ENCODE assay signal across 28 cellular contexts in genomic region chr6:7249391-7249790, GRCh38.
"Had no signal": no experiment of that assay in that cellular context is flagged by ENCODE, and none has a peak within 500 bp of the region (broad histone marks: within the 10 kb centered on the region; RNA-seq: fewer than 3 reads in every experiment).

No MANE protein-coding gene starts in this region.

- H3K4me3 ChIP-seq: breast epithelium, colonic mucosa, SJCRH30 had no signal

- H3K36me3 ChIP-seq: SJCRH30 had no signal

- H3K27ac ChIP-seq: breast epithelium, colonic mucosa, SJCRH30 had no signal

- H3K36me3 Mint-ChIP-seq: activated naive CD8-positive, alpha-beta T cell had no signal

- H3K9me3 ChIP-seq: breast epithelium, colonic mucosa, SJCRH30 had no signal

- H3K27me3 ChIP-seq: breast epithelium, colonic mucosa, SJCRH30 had no signal

- H3K4me1 Mint-ChIP-seq: activated CD4-positive, alpha-beta T cell treated with anti-CD3 and anti-CD28 coated beads, Interleukin-2, amount 10 ng/mL, durations not matched to agents 24 days and 14 days; activated T-helper 17 cell treated with anti-CD3 and anti-CD28 coated beads, Interleukin-2, amount 50 U/mL, for 72 hours; WTC11 had no signal

- H3K4me3 Mint-ChIP-seq: activated CD4-positive, alpha-beta memory T cell treated with anti-CD3 and anti-CD28 coated beads for 36 hours; activated CD4-positive, alpha-beta T cell treated with anti-CD3 and anti-CD28 coated beads, Interleukin-2, amount 10 ng/mL, durations not matched to agents 24 days and 14 days; activated naive CD4-positive, alpha-beta T cell treated with anti-CD3 and anti-CD28 coated beads for 36 hours; activated naive CD8-positive, alpha-beta T cell; activated T-helper 17 cell treated with anti-CD3 and anti-CD28 coated beads, Interleukin-2, amount 50 U/mL, for 72 hours; T-helper 1 cell treated with Interleukin-12 subunit alpha and Interleukin-12 subunit beta and Interleukin-4 antibody, amounts not matched to agents 30 μg/mL and 1 μg/mL, for 36 hours; WTC11 had no signal

- H3K4me1 ChIP-seq: breast epithelium, colonic mucosa, SJCRH30 had no signal

- DNase-seq: activated CD4-positive, alpha-beta memory T cell treated with anti-CD3 and anti-CD28 coated beads for 36 hours; activated CD4-positive, alpha-beta T cell treated with anti-CD3 and anti-CD28 coated beads for 1 hour; activated CD4-positive, alpha-beta T cell treated with anti-CD3 and anti-CD28 coated beads, Interleukin-2, amount 10 ng/mL, durations not matched to agents 24 days and 14 days; activated CD8-positive, alpha-beta memory T cell treated with anti-CD3 and anti-CD28 coated beads for 24 hours; activated gamma-delta T cell; activated naive CD4-positive, alpha-beta T cell treated with anti-CD3 and anti-CD28 coated beads for 36 hours; activated T-cell treated with anti-CD3 and anti-CD28 coated beads, Interleukin-2, amount 50 U/mL, for 48 hours; amygdala; caudate nucleus; colonic mucosa; MM.1S; NCI-H1105; NCI-H1436; NCI-H1694 treated with DMSO at 0.1 percent for 48 hours; NCI-H2029 treated with DMSO at 0.1 percent for 48 hours; NCI-H345; NCI-H510A; NCI-H526 treated with DMSO at 0.1 percent for 48 hours; NCI-H82; OCI-M1; Right ventricle myocardium superior; SJCRH30 had no signal

- ATAC-seq: activated T-helper 17 cell treated with anti-CD3 and anti-CD28 coated beads, Interleukin-2, amount 50 U/mL, for 72 hours; SK-N-SH treated with all-trans-retinoic acid at 6 μM for 48 hours had no signal

- H3K9me3 Mint-ChIP-seq: activated CD4-positive, alpha-beta memory T cell treated with anti-CD3 and anti-CD28 coated beads for 36 hours; activated CD4-positive, alpha-beta T cell treated with anti-CD3 and anti-CD28 coated beads, Interleukin-2, amount 10 ng/mL, durations not matched to agents 24 days and 14 days; activated naive CD4-positive, alpha-beta T cell treated with anti-CD3 and anti-CD28 coated beads for 36 hours; activated T-helper 17 cell treated with anti-CD3 and anti-CD28 coated beads, Interleukin-2, amount 50 U/mL, for 72 hours; T-helper 1 cell treated with Interleukin-12 subunit alpha and Interleukin-12 subunit beta and Interleukin-4 antibody, amounts not matched to agents 30 μg/mL and 1 μg/mL, for 36 hours had no signal

- H3K27me3 Mint-ChIP-seq: activated CD4-positive, alpha-beta memory T cell treated with anti-CD3 and anti-CD28 coated beads for 36 hours; activated CD4-positive, alpha-beta T cell treated with anti-CD3 and anti-CD28 coated beads, Interleukin-2, amount 10 ng/mL, durations not matched to agents 24 days and 14 days; activated naive CD8-positive, alpha-beta T cell; activated T-helper 17 cell treated with anti-CD3 and anti-CD28 coated beads, Interleukin-2, amount 50 U/mL, for 72 hours had no signal

- H3K27ac Mint-ChIP-seq: activated CD4-positive, alpha-beta memory T cell treated with anti-CD3 and anti-CD28 coated beads for 36 hours; activated CD4-positive, alpha-beta T cell treated with anti-CD3 and anti-CD28 coated beads, Interleukin-2, amount 10 ng/mL, durations not matched to agents 24 days and 14 days; activated naive CD4-positive, alpha-beta T cell treated with anti-CD3 and anti-CD28 coated beads for 36 hours; activated naive CD8-positive, alpha-beta T cell; activated T-helper 17 cell treated with anti-CD3 and anti-CD28 coated beads, Interleukin-2, amount 50 U/mL, for 72 hours; T-helper 1 cell treated with Interleukin-12 subunit alpha and Interleukin-12 subunit beta and Interleukin-4 antibody, amounts not matched to agents 30 μg/mL and 1 μg/mL, for 36 hours; WTC11 had no signal
